Comparison of ENCODE assay signal across 1 cellular context in the genomic region with DNA sequence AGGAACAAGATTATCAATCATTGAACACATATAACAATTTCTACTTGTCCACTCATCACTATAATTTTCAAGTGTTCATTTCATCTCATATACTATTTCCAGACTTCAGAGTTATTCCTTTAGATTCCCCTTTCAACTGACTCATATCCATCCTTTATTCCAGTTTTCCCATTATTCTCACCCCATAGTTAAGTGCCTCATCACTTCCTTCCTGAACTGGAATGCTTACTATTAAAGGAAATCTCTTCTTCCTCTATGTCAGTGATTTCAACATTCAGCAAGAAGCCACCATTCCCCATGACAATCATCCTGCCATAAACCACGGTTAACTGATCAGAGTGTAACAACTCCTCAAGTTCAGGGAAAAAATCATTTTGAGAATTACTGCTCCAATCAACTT.
TF ChIP-seq lines count a peak whose summit lies in the region.

No MANE protein-coding gene starts in this region.

TF ChIP-seq in endothelial cell of umbilical vein, 7 proteins besides CTCF, POLR2A, EP300 and RAD21:
- peak; percentile 91 for TF ChIP-seq FOS (IDR thresholded peaks at IDR 0.05; ENCODE audit: borderline replicate concordance, insufficient read depth, low read length)
- TF ChIP-seq EZH2 (IDR thresholded peaks at IDR 0.05; ENCODE audit: borderline replicate concordance, low read depth, low read length, severe bottlenecking): no peak
- TF ChIP-seq GATA2 (IDR thresholded peaks at IDR 0.05; ENCODE audit: insufficient read depth, insufficient read length, low read depth, low read length): peak; percentile 18
- peak; percentile 62 for TF ChIP-seq JUN (IDR thresholded peaks at IDR 0.05; ENCODE audit: borderline replicate concordance, insufficient read depth, insufficient read length, low read depth)
- TF ChIP-seq, protein P1, sequence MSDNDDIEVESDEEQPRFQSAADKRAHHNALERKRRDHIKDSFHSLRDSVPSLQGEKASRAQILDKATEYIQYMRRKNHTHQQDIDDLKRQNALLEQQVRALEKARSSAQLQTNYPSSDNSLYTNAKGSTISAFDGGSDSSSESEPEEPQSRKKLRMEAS (IDR thresholded peaks at IDR 0.05; ENCODE audit: insufficient read depth, insufficient read length): no peak
- no peak for TF ChIP-seq POLR2AphosphoS5 (IDR thresholded peaks at IDR 0.05; ENCODE audit: insufficient read depth, low read depth, low read length)
- no peak for TF ChIP-seq MYC (IDR thresholded peaks at IDR 0.05; ENCODE audit: low read depth, low read length)
